In the genomic region with DNA sequence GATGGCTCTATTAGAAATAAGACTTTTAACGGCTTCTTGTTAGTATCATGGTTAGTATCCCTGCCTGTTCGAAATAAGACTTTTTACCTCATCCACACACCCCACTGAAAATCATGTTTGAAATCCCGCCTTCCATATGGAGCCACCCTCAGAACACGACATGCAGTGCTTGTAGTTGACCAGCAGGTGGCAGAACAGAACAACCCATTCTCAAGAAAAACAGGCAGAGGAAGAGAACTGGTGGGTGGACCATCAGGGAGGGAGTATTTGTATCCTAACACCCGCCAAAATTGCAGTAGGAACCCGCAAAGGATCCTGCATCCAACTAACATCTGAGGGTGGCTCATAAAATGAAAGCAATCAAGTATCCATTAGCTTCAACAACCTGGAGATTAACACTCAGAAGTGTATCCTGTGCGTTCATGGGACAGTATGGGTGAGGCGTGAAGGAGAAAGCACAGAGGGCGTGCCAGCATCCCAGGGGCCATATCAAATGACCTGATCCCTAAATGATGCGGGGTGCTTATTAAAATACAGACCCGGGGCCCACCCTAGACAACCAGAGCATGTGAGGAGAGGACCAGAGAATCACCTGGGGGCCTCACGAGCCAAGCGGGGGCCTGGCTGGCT, we compare ENCODE assay signal across 8 cellular contexts.
DNase-seq lines count a peak whose midpoint lies in the region; ATAC-seq and TF ChIP-seq lines count a peak whose summit lies in the region.

No MANE protein-coding gene starts in this region.

- peak; percentile 54 for ATAC-seq in omental fat pad (ENCODE audit: low FRiP score)

- intact Hi-C loops in vagina (cut with DNase I): loop anchor here (5.0 to 10.0 kb wide), 2 partner anchors 154 to 178 kb away; no protein-coding TSS in a partner anchor

- TF ChIP-seq CTCF in KMS-11 (conservative IDR thresholded peaks at IDR 0.05; ENCODE audit: low read depth, low read length) (peak; percentile 94), omental fat pad (IDR thresholded peaks at IDR 0.05) (peak in 2 of 3 donors; percentile 84 to 91), vagina (IDR thresholded peaks at IDR 0.05) (peak; percentile 84 to 93 (median 90))

- H2AFZ ChIP-seq in KMS-11 (ENCODE audit: low read depth): peak overlapping the region; percentile 7; the same call in 1 of the 2 replicates

- H3K36me3 ChIP-seq in KMS-11 (ENCODE audit: insufficient read depth): no peaks in the 10 kb centered on the region
- H3K36me3 ChIP-seq in vagina: no peaks in the 10 kb centered on the region

- DNase-seq in SIG-M5 treated with dmso at 0.1 percent for 504 hours (lab: John Stamatoyannopoulos, UW; ENCODE audit: unreplicated experiment) (peak; percentile 75), SIG-M5 (lab: John Stamatoyannopoulos, UW) (no peak), RPMI8226 (peak; percentile 48), foreskin melanocyte (peak; percentile 75), omental fat pad (ENCODE audit: low spot score) (no peak), vagina (ENCODE audit: extremely low spot score in 2 of 2) (no peak)
- peak; percentile 7 for DNase-seq in activated effector memory CD4-positive, alpha-beta T cell treated with Interleukin-2 at 50 U/mL for 16 hours

- no peaks in the 10 kb centered on the region for H3K9me3 ChIP-seq in vagina

- H3K4me2 ChIP-seq in KMS-11: no peak overlapping the region

- TF ChIP-seq POLR2A in vagina (IDR thresholded peaks at IDR 0.05): no peak

- no peaks in the 10 kb centered on the region for H3K27me3 ChIP-seq in KMS-11 (ENCODE audit: insufficient read depth, low read depth)
- no peaks in the 10 kb centered on the region for H3K27me3 ChIP-seq in vagina

- peaks cover 7% of the 10 kb centered on the region for H3K4me1 ChIP-seq in KMS-11 (ENCODE audit: low read depth, poor library complexity, severe bottlenecking)
- peaks cover 16% of the 10 kb centered on the region for H3K4me1 ChIP-seq in vagina

- H3K4me3 ChIP-seq in KMS-11 (IDR thresholded peaks at IDR 0.05; ENCODE audit: insufficient read depth, low read depth, low read length): no peak overlapping the region
- H3K4me3 ChIP-seq in vagina: no peak overlapping the region

- no peak overlapping the region for H3K27ac ChIP-seq in KMS-11
- no peak overlapping the region for H3K27ac ChIP-seq in vagina

- no peaks in the 10 kb centered on the region for H3K79me2 ChIP-seq in KMS-11 (ENCODE audit: insufficient read depth, low read depth)

- H4K20me1 ChIP-seq in KMS-11 (ENCODE audit: insufficient read depth): no peaks in the 10 kb centered on the region

- H3K9ac ChIP-seq in KMS-11: no peak overlapping the region

Comparison
In these comparisons a context has a peak if more than half of its experiments do, and no peak if none do; other contexts are left out.
1. DNase-seq: peak in SIG-M5 treated with dmso at 0.1 percent for 504 hours (single experiment), RPMI8226 (single experiment), activated effector memory CD4-positive, alpha-beta T cell treated with Interleukin-2 at 50 U/mL for 16 hours (single experiment) and foreskin melanocyte (single experiment); none in SIG-M5 (single experiment), omental fat pad (single experiment) and vagina (0 of 2).
2. Peak in every context shown above with its lines, with median percentiles within 50 percentile points of each other: CTCF ChIP-seq.